ENCODE assay signal across 8 cellular contexts in genomic region chr12:128783129-128783574, GRCh38. TPM values are rescaled to one million over a fixed set of nuclear protein-coding genes. Genes with fewer than 3 reads are reported as not detected.
A peak's percentile ranks its signal among the peaks of the same experiment; 100 is the strongest.
DNase-seq lines count a peak whose midpoint lies in the region; ATAC-seq lines count a peak whose summit lies in the region.

No MANE protein-coding gene starts in this region.

- no peaks in the 10 kb centered on the region for H3K9me3 Mint-ChIP-seq in T-cell

- peaks cover 11 to 14% (median 11%) of the 10 kb centered on the region in 3 donors for H3K4me1 Mint-ChIP-seq in T-cell

- ATAC-seq in GM18508 (IDR thresholded peaks at IDR 0.05; ENCODE audit: insufficient read depth, unreplicated experiment): peak; percentile 83
- ATAC-seq in HG02763 (IDR thresholded peaks at IDR 0.05; ENCODE audit: unreplicated experiment): peak; percentile 57
- ATAC-seq in T-cell (replicated peaks in 1 of 4): peak in 3 of 4 experiments; percentile 31 to 66 (median 55)

- CTCF ChIA-PET in T-cell (lab: Charles Lee): interaction anchor here (0.7 to 2.0 kb wide), 6 partner anchors 10 to 41 kb away, joined by 3 to 7 read pairs (median 4); partner anchors contain the start of gene SLC15A4 (in 1 of the 2)

- POLR2A ChIA-PET in T-cell (lab: Charles Lee): no interaction called here

- peak in 14 of 34 experiments; percentile 11 to 50 (median 30) for DNase-seq in T-cell
- DNase-seq in kidney tubule cell (ENCODE audit: low spot score): peak; percentile 58
- DNase-seq in NCI-H1092 (lab: John Stamatoyannopoulos, UW): no peak
- DNase-seq in COLO668 (lab: John Stamatoyannopoulos, UW; ENCODE audit: unreplicated experiment): no peak
- DNase-seq in NCI-H510A treated with DMSO at 0.1 percent for 48 hours (lab: John Stamatoyannopoulos, UW): no peak
- DNase-seq in mesenteric fat pad (ENCODE audit: low spot score): no peak

- peaks cover 0 to 5% of the 10 kb centered on the region in 2 donors for H3K27me3 Mint-ChIP-seq in T-cell

- no peaks in the 10 kb centered on the region for H3K36me3 Mint-ChIP-seq in T-cell

- H3K4me3 Mint-ChIP-seq in T-cell: peak overlapping the region; percentile 43 to 70 (median 63)

- peak overlapping the region; percentile 80 to 82 for H3K27ac Mint-ChIP-seq in T-cell

RNA-seq across cellular contexts. Expression of gene SLC15A4, which starts 40.6 kb away (rescaled TPM):
- total RNA-seq in T-cell (10 to 100 TPM; 17.6 to 31.0 (median 20.9) TPM), mesenteric fat pad (26.5 TPM)
